ENCODE assay signal across 24 cellular contexts in genomic region chr17:50325906-50326305, GRCh38. TPM values are rescaled to one million over a fixed set of nuclear protein-coding genes. Genes with fewer than 3 reads are reported as not detected.
"Had no signal": no experiment of that assay in that cellular context is flagged by ENCODE, and none has a peak within 500 bp of the region (broad histone marks: within the 10 kb centered on the region; RNA-seq: fewer than 3 reads in every experiment).

No MANE protein-coding gene starts in this region.

- H3K4me1 Mint-ChIP-seq: immature natural killer cell had no signal

- H3K4me3 Mint-ChIP-seq: immature natural killer cell; memory B cell; natural killer cell treated with Interleukin-12 subunit alpha and Interleukin-12 subunit beta and Interleukin-15 and Interleukin-18, amount 100 ng/mL, for 72 hours had no signal

- H3K27ac ChIP-seq: foreskin keratinocyte, left ventricle myocardium inferior, lower lobe of right lung, neutrophil, spleen, stomach, thoracic aorta, transverse colon had no signal

- H3K36me3 ChIP-seq: left ventricle myocardium inferior, lower lobe of right lung, neutrophil, spleen, stomach, thoracic aorta, transverse colon had no signal

- ATAC-seq: foreskin keratinocyte; left cardiac atrium; lower lobe of right lung; natural killer cell treated with Interleukin-12 subunit alpha and Interleukin-12 subunit beta and Interleukin-15 and Interleukin-18, amount 100 ng/mL, for 72 hours; sciatic nerve had no signal

- H3K27me3 ChIP-seq: foreskin keratinocyte, stomach, transverse colon had no signal

- H3K4me1 ChIP-seq: foreskin keratinocyte, left ventricle myocardium inferior, lower lobe of right lung, spleen, transverse colon had no signal

- H3K9me3 ChIP-seq: left ventricle myocardium inferior, lower lobe of right lung, neutrophil, spleen, stomach, thoracic aorta, transverse colon had no signal

- H3K27ac Mint-ChIP-seq: immature natural killer cell, memory B cell had no signal

- DNase-seq: effector memory CD4-positive, alpha-beta T cell; erythroblast; foreskin keratinocyte; immature natural killer cell; kidney; left cardiac atrium; left ventricle myocardium inferior; lower lobe of right lung; midbrain; spleen; stimulated activated CD4-positive, alpha-beta T cell treated with anti-CD3 and anti-CD28 coated beads, Interleukin-15, amount 100 ng/mL, for 24 hours; stimulated activated CD4-positive, alpha-beta T cell treated with anti-CD3 and anti-CD28 coated beads, Interleukin-1b, Interleukin-23, amount 100 ng/mL, for 48 hours; stimulated activated CD4-positive, alpha-beta T cell treated with anti-CD3 and anti-CD28 coated beads, Interleukin-4, amount 100 ng/mL, for 4 hours; stimulated activated naive CD4-positive, alpha-beta T cell; stomach; substantia nigra; transverse colon had no signal

- H3K4me3 ChIP-seq: left ventricle myocardium inferior, lower lobe of right lung, spleen, stomach, thoracic aorta, transverse colon had no signal

- H3K36me3 Mint-ChIP-seq: immature natural killer cell; memory B cell; natural killer cell treated with Interleukin-12 subunit alpha and Interleukin-12 subunit beta and Interleukin-15 and Interleukin-18, amount 100 ng/mL, for 72 hours had no signal

- H3K9me3 Mint-ChIP-seq: immature natural killer cell; memory B cell; natural killer cell treated with Interleukin-12 subunit alpha and Interleukin-12 subunit beta and Interleukin-15 and Interleukin-18, amount 100 ng/mL, for 72 hours had no signal

- FAIRE-seq: kidney had no signal

RNA-seq across cellular contexts. Expression of gene TMEM92, which starts 51.6 kb away (rescaled TPM):
- total RNA-seq: left ventricle myocardium inferior; natural killer cell treated with Interleukin-12 subunit alpha and Interleukin-12 subunit beta and Interleukin-15 and Interleukin-18, amount 100 ng/mL, for 72 hours; pulmonary artery endothelial cell; skeletal muscle tissue had no signal
- polyA plus RNA-seq: immature natural killer cell had no signal
